ENCODE assay signal across 36 cellular contexts in the genomic region with DNA sequence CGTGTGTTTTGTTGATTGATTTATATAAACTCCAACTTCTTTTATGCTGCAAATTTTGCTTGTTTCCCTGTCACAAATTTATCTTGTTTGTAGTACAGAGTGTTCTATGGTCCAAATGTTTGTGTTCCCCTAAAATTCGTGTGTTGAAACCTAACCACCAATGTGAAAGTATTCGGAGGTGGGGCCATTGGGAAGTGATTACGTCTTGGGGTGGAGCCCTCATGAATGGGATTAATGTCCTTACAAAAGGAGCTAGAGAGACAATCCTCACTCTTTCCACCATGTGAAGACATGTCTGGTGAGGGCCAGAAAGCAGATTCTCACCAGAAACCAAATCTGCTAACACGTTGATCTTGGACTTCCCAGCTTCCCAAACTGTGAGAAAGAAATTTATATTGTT.
"Had no signal": no experiment of that assay in that cellular context is flagged by ENCODE, and none has a peak within 500 bp of the region (broad histone marks: within the 10 kb centered on the region; RNA-seq: fewer than 3 reads in every experiment).

No MANE protein-coding gene starts in this region.

- H3K9me3 Mint-ChIP-seq: activated B cell treated with CpG ODN at 0.5 μM for 24 hours; activated CD4-positive, alpha-beta memory T cell treated with anti-CD3 and anti-CD28 coated beads for 36 hours; activated CD8-positive, alpha-beta T cell treated with anti-CD3 and anti-CD28 coated beads for 36 hours; activated naive CD4-positive, alpha-beta T cell treated with anti-CD3 and anti-CD28 coated beads for 36 hours; activated naive CD4-positive, alpha-beta T cell treated with anti-CD3 and anti-CD28 coated beads, Interleukin-2, amount 50 U/mL, for 72 hours; activated naive CD8-positive, alpha-beta T cell treated with anti-CD3 and anti-CD28 coated beads for 36 hours; activated T-cell treated with anti-CD3 and anti-CD28 coated beads, Interleukin-2, amount 50 U/mL, for 4 hours; activated T-cell treated with anti-CD3 and anti-CD28 coated beads, Interleukin-2, amount 50 U/mL, for 72 hours; activated T-helper 1 cell treated with anti-CD3 and anti-CD28 coated beads, Interleukin-12 subunit alpha, Interleukin-12 subunit beta, Interleukin-2, Interleukin-4 antibody, amounts not matched to agents 30 ng/mL and 10 ng/mL and 1 ng/mL, durations not matched to agents 14 hours and 24 hours and 36 hours; activated T-helper 17 cell treated with anti-CD3 and anti-CD28 coated beads, Interleukin-2, amount 50 U/mL, for 72 hours; T-helper 1 cell treated with Interleukin-12 subunit alpha and Interleukin-12 subunit beta and Interleukin-4 antibody, amounts not matched to agents 30 μg/mL and 1 μg/mL, for 36 hours; T-helper 2 cell treated with Interferon-gamma antibody and Interleukin-4, amounts not matched to agents 5 μg/mL and 100 μg/mL, for 36 hours had no signal

- H3K36me3 Mint-ChIP-seq: activated CD4-positive, alpha-beta memory T cell treated with anti-CD3 and anti-CD28 coated beads for 36 hours; activated naive CD4-positive, alpha-beta T cell treated with anti-CD3 and anti-CD28 coated beads, Interleukin-2, amount 50 U/mL, for 72 hours; activated naive CD8-positive, alpha-beta T cell treated with anti-CD3 and anti-CD28 coated beads for 36 hours had no signal

- H3K9me3 ChIP-seq: adrenal gland, body of pancreas, breast epithelium had no signal

- H3K27me3 Mint-ChIP-seq: activated B cell treated with CpG ODN at 0.5 μM for 24 hours; activated CD4-positive, alpha-beta T cell treated with anti-CD3 and anti-CD28 coated beads, Interleukin-2, amount 10 ng/mL, durations not matched to agents 7 days and 5 days; activated CD8-positive, alpha-beta T cell treated with anti-CD3 and anti-CD28 coated beads for 36 hours; activated naive CD8-positive, alpha-beta T cell treated with anti-CD3 and anti-CD28 coated beads for 36 hours had no signal

- H3K4me3 ChIP-seq: adrenal gland, body of pancreas, breast epithelium had no signal

- H3K4me1 Mint-ChIP-seq: activated B cell treated with CpG ODN at 0.5 μM for 24 hours; activated naive CD8-positive, alpha-beta T cell treated with anti-CD3 and anti-CD28 coated beads for 36 hours; activated T-helper 17 cell treated with anti-CD3 and anti-CD28 coated beads, Interleukin-2, amount 50 U/mL, for 72 hours had no signal

- ATAC-seq: activated CD8-positive, alpha-beta T cell treated with anti-CD3 and anti-CD28 coated beads for 36 hours; activated naive CD4-positive, alpha-beta T cell treated with anti-CD3 and anti-CD28 coated beads, Interleukin-2, amount 50 U/mL, for 72 hours; activated T-cell treated with anti-CD3 and anti-CD28 coated beads, Interleukin-2, amount 50 U/mL, for 4 hours; activated T-cell treated with anti-CD3 and anti-CD28 coated beads, Interleukin-2, amount 50 U/mL, for 72 hours; activated T-helper 17 cell treated with anti-CD3 and anti-CD28 coated beads, Interleukin-2, amount 50 U/mL, for 72 hours; body of pancreas had no signal

- H3K4me3 Mint-ChIP-seq: activated B cell treated with CpG ODN at 0.5 μM for 24 hours; activated CD4-positive, alpha-beta memory T cell treated with anti-CD3 and anti-CD28 coated beads for 36 hours; activated CD4-positive, alpha-beta T cell treated with anti-CD3 and anti-CD28 coated beads, Interleukin-2, amount 10 ng/mL, durations not matched to agents 7 days and 5 days; activated CD8-positive, alpha-beta T cell treated with anti-CD3 and anti-CD28 coated beads for 36 hours; activated naive CD4-positive, alpha-beta T cell treated with anti-CD3 and anti-CD28 coated beads for 36 hours; activated naive CD8-positive, alpha-beta T cell treated with anti-CD3 and anti-CD28 coated beads for 36 hours; activated T-cell treated with anti-CD3 and anti-CD28 coated beads, Interleukin-2, amount 50 U/mL, for 4 hours; activated T-cell treated with anti-CD3 and anti-CD28 coated beads, Interleukin-2, amount 50 U/mL, for 72 hours; activated T-helper 1 cell treated with anti-CD3 and anti-CD28 coated beads, Interleukin-12 subunit alpha, Interleukin-12 subunit beta, Interleukin-2, Interleukin-4 antibody, amounts not matched to agents 30 ng/mL and 10 ng/mL and 1 ng/mL, durations not matched to agents 14 hours and 24 hours and 36 hours; activated T-helper 17 cell treated with anti-CD3 and anti-CD28 coated beads, Interleukin-2, amount 50 U/mL, for 72 hours; T-helper 1 cell treated with Interleukin-12 subunit alpha and Interleukin-12 subunit beta and Interleukin-4 antibody, amounts not matched to agents 30 μg/mL and 1 μg/mL, for 36 hours; T-helper 2 cell treated with Interferon-gamma antibody and Interleukin-4, amounts not matched to agents 5 μg/mL and 100 μg/mL, for 36 hours had no signal

- H3K36me3 ChIP-seq: adrenal gland, brain microvascular endothelial cell, breast epithelium had no signal

- H3K27ac Mint-ChIP-seq: activated B cell treated with CpG ODN at 0.5 μM for 24 hours; activated CD4-positive, alpha-beta memory T cell treated with anti-CD3 and anti-CD28 coated beads for 36 hours; activated CD4-positive, alpha-beta T cell treated with anti-CD3 and anti-CD28 coated beads, Interleukin-2, amount 10 ng/mL, durations not matched to agents 7 days and 5 days; activated CD8-positive, alpha-beta T cell treated with anti-CD3 and anti-CD28 coated beads for 36 hours; activated naive CD4-positive, alpha-beta T cell treated with anti-CD3 and anti-CD28 coated beads for 36 hours; activated naive CD4-positive, alpha-beta T cell treated with anti-CD3 and anti-CD28 coated beads, Interleukin-2, amount 50 U/mL, for 72 hours; activated naive CD8-positive, alpha-beta T cell treated with anti-CD3 and anti-CD28 coated beads for 36 hours; activated T-cell treated with anti-CD3 and anti-CD28 coated beads, Interleukin-2, amount 50 U/mL, for 72 hours; activated T-helper 1 cell treated with anti-CD3 and anti-CD28 coated beads, Interleukin-12 subunit alpha, Interleukin-12 subunit beta, Interleukin-2, Interleukin-4 antibody, amounts not matched to agents 30 ng/mL and 10 ng/mL and 1 ng/mL, durations not matched to agents 14 hours and 24 hours and 36 hours; activated T-helper 17 cell treated with anti-CD3 and anti-CD28 coated beads, Interleukin-2, amount 50 U/mL, for 72 hours; T-helper 1 cell treated with Interleukin-12 subunit alpha and Interleukin-12 subunit beta and Interleukin-4 antibody, amounts not matched to agents 30 μg/mL and 1 μg/mL, for 36 hours; T-helper 2 cell treated with Interferon-gamma antibody and Interleukin-4, amounts not matched to agents 5 μg/mL and 100 μg/mL, for 36 hours had no signal

- H3K4me1 ChIP-seq: adrenal gland, body of pancreas, breast epithelium had no signal

- H3K27ac ChIP-seq: adrenal gland, body of pancreas, brain microvascular endothelial cell, breast epithelium, VCaP had no signal

- H3K27me3 ChIP-seq: adrenal gland, body of pancreas, brain microvascular endothelial cell, breast epithelium had no signal

- FAIRE-seq: astrocyte, TTC549 had no signal

- DNase-seq: activated B cell treated with CpG ODN at 0.5 μM for 24 hours; activated CD4-positive, alpha-beta memory T cell treated with anti-CD3 and anti-CD28 coated beads for 36 hours; activated CD4-positive, alpha-beta T cell treated with anti-CD3 and anti-CD28 coated beads for 4 hours; activated CD4-positive, alpha-beta T cell treated with anti-CD3 and anti-CD28 coated beads, Interleukin-2, amount 10 ng/mL, durations not matched to agents 7 days and 5 days; activated CD4-positive, alpha-beta T cell treated with anti-CD3 and anti-CD28 coated beads, Interleukin-2, amount 50 U/mL, for 4 hours; activated CD4-positive, CD25-positive, alpha-beta regulatory T cell treated with anti-CD3 and anti-CD28 coated beads, Interleukin-2, amount 50 U/mL, for 72 hours; activated CD8-positive, alpha-beta memory T cell treated with anti-CD3 and anti-CD28 coated beads, Interleukin-2, amount 50 U/mL, for 4 hours; activated CD8-positive, alpha-beta T cell treated with anti-CD3 and anti-CD28 coated beads for 36 hours; activated effector memory CD4-positive, alpha-beta T cell treated with anti-CD3 and anti-CD28 coated beads, Interleukin-2, amount 50 U/mL, for 16 hours; activated gamma-delta T cell treated with Interleukin-2 at 50 U/mL for 16 hours; activated naive CD4-positive, alpha-beta T cell; activated naive CD4-positive, alpha-beta T cell treated with anti-CD3 and anti-CD28 coated beads for 36 hours; activated naive CD4-positive, alpha-beta T cell treated with anti-CD3 and anti-CD28 coated beads, Interleukin-2, amount 50 U/mL, for 16 hours; activated naive CD8-positive, alpha-beta T cell treated with anti-CD3 and anti-CD28 coated beads for 36 hours; activated T-cell treated with anti-CD3 and anti-CD28 coated beads for 4 hours; activated T-cell treated with anti-CD3 and anti-CD28 coated beads, Interleukin-2, amount 50 U/mL, for 1 hour; activated T-cell treated with anti-CD3 and anti-CD28 coated beads, Interleukin-2, amount 50 U/mL, for 4 hours; activated T-cell treated with anti-CD3 and anti-CD28 coated beads, Interleukin-2, amount 50 U/mL, for 72 hours; adrenal gland; amniotic stem cell; aorta; body of pancreas; brain microvascular endothelial cell; central memory CD4-positive, alpha-beta T cell; T-helper 1 cell; T-helper 2 cell; T-helper 9 cell had no signal
